ENCODE assay signal across 1 cellular context in the genomic region with DNA sequence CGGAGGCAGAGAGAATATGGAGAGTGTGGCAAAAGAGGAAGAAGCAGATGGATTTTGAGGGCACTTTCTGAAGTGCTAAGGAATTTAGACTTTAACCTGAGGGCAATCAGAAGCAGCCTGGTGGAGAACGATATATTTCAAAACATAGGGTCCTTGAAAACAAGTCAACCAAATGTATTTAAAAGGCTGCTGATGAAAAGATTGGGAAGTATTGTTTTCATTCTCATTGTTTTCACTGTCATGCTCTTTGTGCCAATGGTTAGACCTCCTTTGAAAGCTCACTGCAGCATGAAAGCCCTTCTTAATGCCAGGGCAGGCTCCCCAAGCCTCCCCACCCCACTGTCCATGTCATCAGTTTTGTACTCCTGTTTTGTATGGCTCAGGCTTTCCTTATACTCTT.
TF ChIP-seq lines count a peak whose summit lies in the region.

No MANE protein-coding gene starts in this region.

TF ChIP-seq in K562, 482 proteins besides CTCF, POLR2A, EP300 and RAD21:
- TF ChIP-seq NCOA6 (IDR thresholded peaks at IDR 0.05) (no peak), SUPT5H (IDR thresholded peaks at IDR 0.05) (no peak), ZNF395 (CRISPR knock-in tag; IDR thresholded peaks at IDR 0.05) (no peak)
